ENCODE assay signal across 1 cellular context in the genomic region with DNA sequence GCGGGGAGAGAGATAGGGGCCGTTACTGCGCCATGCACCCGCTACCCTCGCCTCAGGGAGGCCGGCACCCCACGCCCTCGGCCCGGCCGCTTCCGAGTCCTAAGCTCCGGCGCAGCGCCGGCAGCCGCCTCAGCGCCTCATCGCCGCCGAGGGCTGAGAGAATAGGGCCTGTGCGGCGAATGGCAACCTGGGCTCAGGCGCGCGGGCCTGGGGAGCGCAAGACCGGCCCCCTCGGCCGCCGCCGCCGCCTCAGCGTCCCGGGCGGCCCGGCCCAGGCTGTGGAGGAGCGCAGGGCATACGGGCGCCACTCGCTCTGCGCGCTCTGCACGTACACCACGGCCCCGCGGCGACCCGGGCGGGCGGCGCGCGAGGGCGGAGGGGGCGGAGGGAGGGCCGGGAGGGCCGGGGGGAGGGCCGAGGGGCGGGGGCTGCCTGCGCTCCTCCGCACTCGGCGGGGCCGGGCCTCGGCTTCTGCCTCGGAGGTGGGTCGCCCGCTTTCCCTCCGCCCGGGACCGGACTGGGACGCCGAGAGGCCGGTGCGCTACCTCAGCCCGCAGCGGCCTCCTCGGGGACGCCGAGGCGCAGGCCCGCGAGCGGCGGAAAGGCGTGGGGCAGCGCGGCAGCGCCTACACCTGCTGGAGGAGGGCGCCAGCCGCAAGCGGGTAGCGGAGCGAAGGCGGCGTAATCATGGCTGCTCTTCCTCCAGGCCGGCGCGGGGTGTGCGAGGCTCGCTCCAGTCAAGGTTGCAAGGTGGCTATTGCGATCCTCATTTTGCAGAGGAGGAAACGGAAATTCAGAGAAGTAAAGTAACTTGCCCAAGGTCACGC.
TF ChIP-seq lines count a peak whose summit lies in the region.

A gene (minus strand): TSS at position 317 of the 827 bp plus-strand sequence. CDS start 399 bp downstream, outside the sequence.

TF ChIP-seq in HepG2, 621 proteins besides CTCF, POLR2A, EP300 and RAD21 (continued from another document and continues in another):
- TF ChIP-seq EZH2 (conservative IDR thresholded peaks at IDR 0.05; ENCODE audit: low read depth, low read length) (no peak), ZNF7 (CRISPR knock-in tag; IDR thresholded peaks at IDR 0.05) (no peak), HNRNPUL1 (IDR thresholded peaks at IDR 0.05; ENCODE audit: low read depth, low read length) (no peak), ZNF501 (CRISPR knock-in tag; IDR thresholded peaks at IDR 0.05) (0 out of 2 replicates have a peak, but pooled peaks have one; percentile 72), NR3C1 (CRISPR knock-in tag; IDR thresholded peaks at IDR 0.05) (no peak), ZNF225 (CRISPR knock-in tag; IDR thresholded peaks at IDR 0.05) (peak; percentile 89; the same call in 1 of the 2 replicates), KAT7 (CRISPR knock-in tag; IDR thresholded peaks at IDR 0.05; ENCODE audit: borderline replicate concordance) (peak; percentile 81; the same call in 1 of the 2 replicates), MAF1 (CRISPR knock-in tag; IDR thresholded peaks at IDR 0.05; ENCODE audit: borderline replicate concordance) (no peak), RELA (CRISPR knock-in tag; IDR thresholded peaks at IDR 0.05) (0 out of 2 replicates have a peak, but pooled peaks have one; percentile 43), ZSCAN12 (CRISPR knock-in tag; IDR thresholded peaks at IDR 0.05) (no peak), ZNF678 (CRISPR knock-in tag; IDR thresholded peaks at IDR 0.05) (no peak), STAT5B (CRISPR knock-in tag; IDR thresholded peaks at IDR 0.05) (no peak; the same call in 1 of the 2 replicates), MAFK (conservative IDR thresholded peaks at IDR 0.05 in 1 of 2, IDR thresholded peaks at IDR 0.05 in 1 of 2; ENCODE audit: low read length in 2 of 2) (no peak), BRD4 (CRISPR knock-in tag; IDR thresholded peaks at IDR 0.05) (peak; percentile 95), ZNF234 (CRISPR knock-in tag; conservative IDR thresholded peaks at IDR 0.05) (no peak; the same call in 1 of the 2 replicates), HNRNPL (IDR thresholded peaks at IDR 0.05; ENCODE audit: low read depth, low read length) (no peak), U2AF1 (optimal IDR thresholded peaks at IDR 0.05; ENCODE audit: low read depth, low read length) (no peak), ZNF598 (CRISPR knock-in tag; IDR thresholded peaks at IDR 0.05; ENCODE audit: borderline replicate concordance) (peak; percentile 77; the same call in 1 of the 2 replicates), ZSCAN31 (CRISPR knock-in tag; IDR thresholded peaks at IDR 0.05; ENCODE audit: low read depth) (0 out of 2 replicates have a peak, but pooled peaks have one; percentile 3), NFYC (CRISPR knock-in tag; IDR thresholded peaks at IDR 0.05) (peak; percentile 24; the same call in 1 of the 2 replicates), ZNF350 (CRISPR knock-in tag; IDR thresholded peaks at IDR 0.05; ENCODE audit: borderline replicate concordance, low read depth) (peak; percentile 52; the same call in 1 of the 2 replicates), RARG (CRISPR knock-in tag; IDR thresholded peaks at IDR 0.05; ENCODE audit: low read depth) (0 out of 2 replicates have a peak, but pooled peaks have one; percentile 30), POLR2G (IDR thresholded peaks at IDR 0.05; ENCODE audit: low read depth, low read length) (peak; percentile 89), NCOR1 (IDR thresholded peaks at IDR 0.05; ENCODE audit: borderline replicate concordance, low read length) (no peak), KDM1A (CRISPR knock-in tag; IDR thresholded peaks at IDR 0.05) (0 out of 2 replicates have a peak, but pooled peaks have one; percentile 44), GTF2F1 (IDR thresholded peaks at IDR 0.05; ENCODE audit: low read length) (no peak), ZNF556 (CRISPR knock-in tag; IDR thresholded peaks at IDR 0.05; ENCODE audit: borderline replicate concordance) (peak; percentile 37; the same call in 1 of the 2 replicates)
- TF ChIP-seq, protein P1, sequence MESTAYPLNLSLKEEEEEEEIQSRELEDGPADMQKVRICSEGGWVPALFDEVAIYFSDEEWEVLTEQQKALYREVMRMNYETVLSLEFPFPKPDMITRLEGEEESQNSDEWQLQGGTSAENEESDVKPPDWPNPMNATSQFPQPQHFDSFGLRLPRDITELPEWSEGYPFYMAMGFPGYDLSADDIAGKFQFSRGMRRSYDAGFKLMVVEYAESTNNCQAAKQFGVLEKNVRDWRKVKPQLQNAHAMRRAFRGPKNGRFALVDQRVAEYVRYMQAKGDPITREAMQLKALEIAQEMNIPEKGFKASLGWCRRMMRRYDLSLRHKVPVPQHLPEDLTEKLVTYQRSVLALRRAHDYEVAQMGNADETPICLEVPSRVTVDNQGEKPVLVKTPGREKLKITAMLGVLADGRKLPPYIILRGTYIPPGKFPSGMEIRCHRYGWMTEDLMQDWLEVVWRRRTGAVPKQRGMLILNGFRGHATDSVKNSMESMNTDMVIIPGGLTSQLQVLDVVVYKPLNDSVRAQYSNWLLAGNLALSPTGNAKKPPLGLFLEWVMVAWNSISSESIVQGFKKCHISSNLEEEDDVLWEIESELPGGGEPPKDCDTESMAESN (CRISPR knock-in tag; conservative IDR thresholded peaks at IDR 0.05), result peak; percentile 91
- TF ChIP-seq, protein P2, sequence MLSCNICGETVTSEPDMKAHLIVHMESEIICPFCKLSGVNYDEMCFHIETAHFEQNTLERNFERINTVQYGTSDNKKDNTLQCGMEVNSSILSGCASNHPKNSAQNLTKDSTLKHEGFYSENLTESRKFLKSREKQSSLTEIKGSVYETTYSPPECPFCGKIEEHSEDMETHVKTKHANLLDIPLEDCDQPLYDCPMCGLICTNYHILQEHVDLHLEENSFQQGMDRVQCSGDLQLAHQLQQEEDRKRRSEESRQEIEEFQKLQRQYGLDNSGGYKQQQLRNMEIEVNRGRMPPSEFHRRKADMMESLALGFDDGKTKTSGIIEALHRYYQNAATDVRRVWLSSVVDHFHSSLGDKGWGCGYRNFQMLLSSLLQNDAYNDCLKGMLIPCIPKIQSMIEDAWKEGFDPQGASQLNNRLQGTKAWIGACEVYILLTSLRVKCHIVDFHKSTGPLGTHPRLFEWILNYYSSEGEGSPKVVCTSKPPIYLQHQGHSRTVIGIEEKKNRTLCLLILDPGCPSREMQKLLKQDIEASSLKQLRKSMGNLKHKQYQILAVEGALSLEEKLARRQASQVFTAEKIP (CRISPR knock-in tag; IDR thresholded peaks at IDR 0.05; ENCODE audit: borderline replicate concordance), result no peak
- TF ChIP-seq, protein P3, sequence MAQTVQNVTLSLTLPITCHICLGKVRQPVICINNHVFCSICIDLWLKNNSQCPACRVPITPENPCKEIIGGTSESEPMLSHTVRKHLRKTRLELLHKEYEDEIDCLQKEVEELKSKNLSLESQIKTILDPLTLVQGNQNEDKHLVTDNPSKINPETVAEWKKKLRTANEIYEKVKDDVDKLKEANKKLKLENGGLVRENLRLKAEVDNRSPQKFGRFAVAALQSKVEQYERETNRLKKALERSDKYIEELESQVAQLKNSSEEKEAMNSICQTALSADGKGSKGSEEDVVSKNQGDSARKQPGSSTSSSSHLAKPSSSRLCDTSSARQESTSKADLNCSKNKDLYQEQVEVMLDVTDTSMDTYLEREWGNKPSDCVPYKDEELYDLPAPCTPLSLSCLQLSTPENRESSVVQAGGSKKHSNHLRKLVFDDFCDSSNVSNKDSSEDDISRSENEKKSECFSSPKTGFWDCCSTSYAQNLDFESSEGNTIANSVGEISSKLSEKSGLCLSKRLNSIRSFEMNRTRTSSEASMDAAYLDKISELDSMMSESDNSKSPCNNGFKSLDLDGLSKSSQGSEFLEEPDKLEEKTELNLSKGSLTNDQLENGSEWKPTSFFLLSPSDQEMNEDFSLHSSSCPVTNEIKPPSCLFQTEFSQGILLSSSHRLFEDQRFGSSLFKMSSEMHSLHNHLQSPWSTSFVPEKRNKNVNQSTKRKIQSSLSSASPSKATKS (CRISPR knock-in tag; IDR thresholded peaks at IDR 0.05), result no peak; the same call in 1 of the 2 replicates
- TF ChIP-seq, protein P4, sequence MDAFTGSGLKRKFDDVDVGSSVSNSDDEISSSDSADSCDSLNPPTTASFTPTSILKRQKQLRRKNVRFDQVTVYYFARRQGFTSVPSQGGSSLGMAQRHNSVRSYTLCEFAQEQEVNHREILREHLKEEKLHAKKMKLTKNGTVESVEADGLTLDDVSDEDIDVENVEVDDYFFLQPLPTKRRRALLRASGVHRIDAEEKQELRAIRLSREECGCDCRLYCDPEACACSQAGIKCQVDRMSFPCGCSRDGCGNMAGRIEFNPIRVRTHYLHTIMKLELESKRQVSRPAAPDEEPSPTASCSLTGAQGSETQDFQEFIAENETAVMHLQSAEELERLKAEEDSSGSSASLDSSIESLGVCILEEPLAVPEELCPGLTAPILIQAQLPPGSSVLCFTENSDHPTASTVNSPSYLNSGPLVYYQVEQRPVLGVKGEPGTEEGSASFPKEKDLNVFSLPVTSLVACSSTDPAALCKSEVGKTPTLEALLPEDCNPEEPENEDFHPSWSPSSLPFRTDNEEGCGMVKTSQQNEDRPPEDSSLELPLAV (CRISPR knock-in tag; conservative IDR thresholded peaks at IDR 0.05; ENCODE audit: low read depth), result no peak
- TF ChIP-seq, protein P5, sequence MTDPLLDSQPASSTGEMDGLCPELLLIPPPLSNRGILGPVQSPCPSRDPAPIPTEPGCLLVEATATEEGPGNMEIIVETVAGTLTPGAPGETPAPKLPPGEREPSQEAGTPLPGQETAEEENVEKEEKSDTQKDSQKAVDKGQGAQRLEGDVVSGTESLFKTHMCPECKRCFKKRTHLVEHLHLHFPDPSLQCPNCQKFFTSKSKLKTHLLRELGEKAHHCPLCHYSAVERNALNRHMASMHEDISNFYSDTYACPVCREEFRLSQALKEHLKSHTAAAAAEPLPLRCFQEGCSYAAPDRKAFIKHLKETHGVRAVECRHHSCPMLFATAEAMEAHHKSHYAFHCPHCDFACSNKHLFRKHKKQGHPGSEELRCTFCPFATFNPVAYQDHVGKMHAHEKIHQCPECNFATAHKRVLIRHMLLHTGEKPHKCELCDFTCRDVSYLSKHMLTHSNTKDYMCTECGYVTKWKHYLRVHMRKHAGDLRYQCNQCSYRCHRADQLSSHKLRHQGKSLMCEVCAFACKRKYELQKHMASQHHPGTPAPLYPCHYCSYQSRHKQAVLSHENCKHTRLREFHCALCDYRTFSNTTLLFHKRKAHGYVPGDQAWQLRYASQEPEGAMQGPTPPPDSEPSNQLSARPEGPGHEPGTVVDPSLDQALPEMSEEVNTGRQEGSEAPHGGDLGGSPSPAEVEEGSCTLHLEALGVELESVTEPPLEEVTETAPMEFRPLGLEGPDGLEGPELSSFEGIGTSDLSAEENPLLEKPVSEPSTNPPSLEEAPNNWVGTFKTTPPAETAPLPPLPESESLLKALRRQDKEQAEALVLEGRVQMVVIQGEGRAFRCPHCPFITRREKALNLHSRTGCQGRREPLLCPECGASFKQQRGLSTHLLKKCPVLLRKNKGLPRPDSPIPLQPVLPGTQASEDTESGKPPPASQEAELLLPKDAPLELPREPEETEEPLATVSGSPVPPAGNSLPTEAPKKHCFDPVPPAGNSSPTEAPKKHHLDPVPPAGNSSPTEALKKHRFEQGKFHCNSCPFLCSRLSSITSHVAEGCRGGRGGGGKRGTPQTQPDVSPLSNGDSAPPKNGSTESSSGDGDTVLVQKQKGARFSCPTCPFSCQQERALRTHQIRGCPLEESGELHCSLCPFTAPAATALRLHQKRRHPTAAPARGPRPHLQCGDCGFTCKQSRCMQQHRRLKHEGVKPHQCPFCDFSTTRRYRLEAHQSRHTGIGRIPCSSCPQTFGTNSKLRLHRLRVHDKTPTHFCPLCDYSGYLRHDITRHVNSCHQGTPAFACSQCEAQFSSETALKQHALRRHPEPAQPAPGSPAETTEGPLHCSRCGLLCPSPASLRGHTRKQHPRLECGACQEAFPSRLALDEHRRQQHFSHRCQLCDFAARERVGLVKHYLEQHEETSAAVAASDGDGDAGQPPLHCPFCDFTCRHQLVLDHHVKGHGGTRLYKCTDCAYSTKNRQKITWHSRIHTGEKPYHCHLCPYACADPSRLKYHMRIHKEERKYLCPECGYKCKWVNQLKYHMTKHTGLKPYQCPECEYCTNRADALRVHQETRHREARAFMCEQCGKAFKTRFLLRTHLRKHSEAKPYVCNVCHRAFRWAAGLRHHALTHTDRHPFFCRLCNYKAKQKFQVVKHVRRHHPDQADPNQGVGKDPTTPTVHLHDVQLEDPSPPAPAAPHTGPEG (CRISPR knock-in tag; IDR thresholded peaks at IDR 0.05), result no peak; the same call in 1 of the 2 replicates
- TF ChIP-seq, protein P6, sequence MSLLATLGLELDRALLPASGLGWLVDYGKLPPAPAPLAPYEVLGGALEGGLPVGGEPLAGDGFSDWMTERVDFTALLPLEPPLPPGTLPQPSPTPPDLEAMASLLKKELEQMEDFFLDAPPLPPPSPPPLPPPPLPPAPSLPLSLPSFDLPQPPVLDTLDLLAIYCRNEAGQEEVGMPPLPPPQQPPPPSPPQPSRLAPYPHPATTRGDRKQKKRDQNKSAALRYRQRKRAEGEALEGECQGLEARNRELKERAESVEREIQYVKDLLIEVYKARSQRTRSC (CRISPR knock-in tag; IDR thresholded peaks at IDR 0.05; ENCODE audit: low read depth), result no peak
- TF ChIP-seq, protein P7, sequence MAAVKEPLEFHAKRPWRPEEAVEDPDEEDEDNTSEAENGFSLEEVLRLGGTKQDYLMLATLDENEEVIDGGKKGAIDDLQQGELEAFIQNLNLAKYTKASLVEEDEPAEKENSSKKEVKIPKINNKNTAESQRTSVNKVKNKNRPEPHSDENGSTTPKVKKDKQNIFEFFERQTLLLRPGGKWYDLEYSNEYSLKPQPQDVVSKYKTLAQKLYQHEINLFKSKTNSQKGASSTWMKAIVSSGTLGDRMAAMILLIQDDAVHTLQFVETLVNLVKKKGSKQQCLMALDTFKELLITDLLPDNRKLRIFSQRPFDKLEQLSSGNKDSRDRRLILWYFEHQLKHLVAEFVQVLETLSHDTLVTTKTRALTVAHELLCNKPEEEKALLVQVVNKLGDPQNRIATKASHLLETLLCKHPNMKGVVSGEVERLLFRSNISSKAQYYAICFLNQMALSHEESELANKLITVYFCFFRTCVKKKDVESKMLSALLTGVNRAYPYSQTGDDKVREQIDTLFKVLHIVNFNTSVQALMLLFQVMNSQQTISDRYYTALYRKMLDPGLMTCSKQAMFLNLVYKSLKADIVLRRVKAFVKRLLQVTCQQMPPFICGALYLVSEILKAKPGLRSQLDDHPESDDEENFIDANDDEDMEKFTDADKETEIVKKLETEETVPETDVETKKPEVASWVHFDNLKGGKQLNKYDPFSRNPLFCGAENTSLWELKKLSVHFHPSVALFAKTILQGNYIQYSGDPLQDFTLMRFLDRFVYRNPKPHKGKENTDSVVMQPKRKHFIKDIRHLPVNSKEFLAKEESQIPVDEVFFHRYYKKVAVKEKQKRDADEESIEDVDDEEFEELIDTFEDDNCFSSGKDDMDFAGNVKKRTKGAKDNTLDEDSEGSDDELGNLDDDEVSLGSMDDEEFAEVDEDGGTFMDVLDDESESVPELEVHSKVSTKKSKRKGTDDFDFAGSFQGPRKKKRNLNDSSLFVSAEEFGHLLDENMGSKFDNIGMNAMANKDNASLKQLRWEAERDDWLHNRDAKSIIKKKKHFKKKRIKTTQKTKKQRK (IDR thresholded peaks at IDR 0.05; ENCODE audit: low read length), result no peak
- TF ChIP-seq, protein P8, sequence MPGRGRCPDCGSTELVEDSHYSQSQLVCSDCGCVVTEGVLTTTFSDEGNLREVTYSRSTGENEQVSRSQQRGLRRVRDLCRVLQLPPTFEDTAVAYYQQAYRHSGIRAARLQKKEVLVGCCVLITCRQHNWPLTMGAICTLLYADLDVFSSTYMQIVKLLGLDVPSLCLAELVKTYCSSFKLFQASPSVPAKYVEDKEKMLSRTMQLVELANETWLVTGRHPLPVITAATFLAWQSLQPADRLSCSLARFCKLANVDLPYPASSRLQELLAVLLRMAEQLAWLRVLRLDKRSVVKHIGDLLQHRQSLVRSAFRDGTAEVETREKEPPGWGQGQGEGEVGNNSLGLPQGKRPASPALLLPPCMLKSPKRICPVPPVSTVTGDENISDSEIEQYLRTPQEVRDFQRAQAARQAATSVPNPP (CRISPR knock-in tag; IDR thresholded peaks at IDR 0.05), result no peak; the same call in 1 of the 2 replicates
- TF ChIP-seq, protein P9, sequence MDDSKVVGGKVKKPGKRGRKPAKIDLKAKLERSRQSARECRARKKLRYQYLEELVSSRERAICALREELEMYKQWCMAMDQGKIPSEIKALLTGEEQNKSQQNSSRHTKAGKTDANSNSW (CRISPR knock-in tag; IDR thresholded peaks at IDR 0.05; ENCODE audit: borderline replicate concordance), result no peak; the same call in 1 of the 2 replicates
